15 cellular contexts compared by ENCODE assay signal in the genomic region with DNA sequence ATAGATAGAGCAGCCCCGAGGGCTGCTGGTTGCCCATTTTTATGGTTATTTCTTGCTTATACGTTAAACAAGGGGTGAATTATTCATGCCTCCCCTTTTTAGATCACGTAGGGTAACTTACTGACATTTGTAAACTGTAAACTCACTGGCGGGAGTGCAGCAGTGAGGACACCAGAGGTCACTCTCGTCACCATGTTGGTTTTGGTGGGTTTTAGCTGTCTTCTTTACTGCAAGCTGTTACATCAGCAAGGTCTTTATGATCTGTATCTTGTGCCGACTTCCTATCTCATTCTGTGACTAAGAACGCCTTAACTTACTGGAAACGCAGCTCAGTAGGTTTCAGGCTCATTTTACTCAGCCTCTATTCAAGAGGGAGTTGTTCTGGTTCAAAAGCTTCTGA.
DNase-seq lines count a peak whose midpoint lies in the region; ATAC-seq and TF ChIP-seq lines count a peak whose summit lies in the region.
"Had no signal": no experiment of that assay in that cellular context is flagged by ENCODE, and none has a peak within 500 bp of the region (broad histone marks: within the 10 kb centered on the region; RNA-seq: fewer than 3 reads in every experiment).

No MANE protein-coding gene starts in this region.

- no peaks in the 10 kb centered on the region for H3K36me3 ChIP-seq in hepatocyte (replicated peaks; ENCODE audit: insufficient read depth, low read depth)
- H3K36me3 ChIP-seq: esophagus squamous epithelium had no signal

- no peaks in the 10 kb centered on the region for H3K9me3 ChIP-seq in hepatocyte (ENCODE audit: low read depth)
- H3K9me3 ChIP-seq: Caco-2 had no signal

- no peak overlapping the region for H3K4me2 ChIP-seq in hepatocyte

- no peak overlapping the region for H3K27ac ChIP-seq in hepatocyte
- H3K27ac ChIP-seq: esophagus squamous epithelium, HL-60 had no signal

- H3K4me1 ChIP-seq in hepatocyte (ENCODE audit: insufficient read depth) = no peaks in the 10 kb centered on the region
- H3K4me1 ChIP-seq: Caco-2, esophagus squamous epithelium had no signal

- peak; percentile 38 for TF ChIP-seq CTCF in hepatocyte (IDR thresholded peaks at IDR 0.05; ENCODE audit: poor library complexity)

- no peak overlapping the region for H3K4me3 Mint-ChIP-seq in stimulated activated naive B cell treated with anti-CD40 and anti-IgM and Interleukin-4, amounts not matched to agents 10 μg/mL and 1 μg/mL and 100 μg/mL, for 72 hours
- H3K4me3 Mint-ChIP-seq: activated CD4-positive, alpha-beta memory T cell treated with anti-CD3 and anti-CD28 coated beads, Interleukin-2, amount 10 ng/mL, durations not matched to agents 7 days and 5 days; memory B cell had no signal

- H3K27me3 Mint-ChIP-seq in stimulated activated naive B cell treated with anti-CD40 and anti-IgM and Interleukin-4, amounts not matched to agents 10 μg/mL and 1 μg/mL and 100 μg/mL, for 72 hours = no peaks in the 10 kb centered on the region
- H3K27me3 Mint-ChIP-seq: activated CD4-positive, alpha-beta memory T cell treated with anti-CD3 and anti-CD28 coated beads, Interleukin-2, amount 10 ng/mL, durations not matched to agents 7 days and 5 days; memory B cell had no signal

- WGBS in hepatocyte (ENCODE audit: low lambda C conversion rate, missing lambda C conversion rate) = 33% methylated on average over 8 of the region's 8 CpGs

- ATAC-seq in stimulated activated naive B cell treated with anti-CD40 and anti-IgM and Interleukin-4, amounts not matched to agents 10 μg/mL and 1 μg/mL and 100 μg/mL, for 72 hours (replicated peaks) = no peak
- no peak for ATAC-seq in HG03045 (IDR thresholded peaks at IDR 0.05; ENCODE audit: unreplicated experiment)
- ATAC-seq: Panc1 had no signal

- H3K9me2 ChIP-seq in hepatocyte (replicated peaks; ENCODE audit: insufficient read depth) = no peaks in the 10 kb centered on the region

- no peaks in the 10 kb centered on the region for H3K27me3 ChIP-seq in hepatocyte
- H3K27me3 ChIP-seq: esophagus squamous epithelium had no signal

- H2AFZ ChIP-seq in hepatocyte = no peak overlapping the region

- H3K9me3 Mint-ChIP-seq in stimulated activated naive B cell treated with anti-CD40 and anti-IgM and Interleukin-4, amounts not matched to agents 10 μg/mL and 1 μg/mL and 100 μg/mL, for 72 hours = no peaks in the 10 kb centered on the region

- no peaks in the 10 kb centered on the region for H3K36me3 Mint-ChIP-seq in stimulated activated naive B cell treated with anti-CD40 and anti-IgM and Interleukin-4, amounts not matched to agents 10 μg/mL and 1 μg/mL and 100 μg/mL, for 72 hours
- H3K36me3 Mint-ChIP-seq: memory B cell had no signal

- no peaks in the 10 kb centered on the region for H4K20me1 ChIP-seq in hepatocyte (ENCODE audit: insufficient read depth, poor library complexity, severe bottlenecking)

- DNase-seq in CMK (ENCODE audit: low read depth) (peak; percentile 25), KBM-7 (peak; percentile 7), SHP77 treated with DMSO at 0.1 percent for 48 hours (lab: John Stamatoyannopoulos, UW) (peak; percentile 38), hepatocyte (ENCODE audit: low spot score) (peak; percentile 32), C1 segment of cervical spinal cord (lab: John Stamatoyannopoulos, UW) (no peak), NCI-H1048 (lab: John Stamatoyannopoulos, UW) (no peak)
- no peak for DNase-seq in stimulated activated naive B cell treated with anti-CD40 and anti-IgM and Interleukin-4, amounts not matched to agents 10 μg/mL and 1 μg/mL and 100 μg/mL, for 72 hours
- DNase-seq: activated CD4-positive, alpha-beta memory T cell treated with anti-CD3 and anti-CD28 coated beads, Interleukin-2, amount 10 ng/mL, durations not matched to agents 7 days and 5 days; amniotic stem cell; esophagus squamous epithelium had no signal

- H3K4me1 Mint-ChIP-seq in stimulated activated naive B cell treated with anti-CD40 and anti-IgM and Interleukin-4, amounts not matched to agents 10 μg/mL and 1 μg/mL and 100 μg/mL, for 72 hours = no peaks in the 10 kb centered on the region
- H3K4me1 Mint-ChIP-seq: activated CD4-positive, alpha-beta memory T cell treated with anti-CD3 and anti-CD28 coated beads, Interleukin-2, amount 10 ng/mL, durations not matched to agents 7 days and 5 days; memory B cell had no signal

- in situ Hi-C loops in KBM-7 (cut with MboI; ENCODE audit: low pct_unique_long_range_greater_than_20kb, low sequenced_read_pairs) = no loop called here

- H3K79me2 ChIP-seq in hepatocyte = no peaks in the 10 kb centered on the region

- no peak overlapping the region for H3K4me3 ChIP-seq in hepatocyte
- H3K4me3 ChIP-seq: esophagus squamous epithelium had no signal

- no peak overlapping the region for H3K27ac Mint-ChIP-seq in stimulated activated naive B cell treated with anti-CD40 and anti-IgM and Interleukin-4, amounts not matched to agents 10 μg/mL and 1 μg/mL and 100 μg/mL, for 72 hours
- H3K27ac Mint-ChIP-seq: activated CD4-positive, alpha-beta memory T cell treated with anti-CD3 and anti-CD28 coated beads, Interleukin-2, amount 10 ng/mL, durations not matched to agents 7 days and 5 days; memory B cell had no signal

Comparison
In these comparisons a context has a peak if more than half of its experiments do, and no peak if none do; other contexts are left out.
1. DNase-seq: peak in CMK (single experiment), KBM-7 (single experiment), SHP77 treated with DMSO at 0.1 percent for 48 hours (single experiment) and hepatocyte (single experiment); none in C1 segment of cervical spinal cord (0 of 14), stimulated activated naive B cell treated with anti-CD40 and anti-IgM and Interleukin-4, amounts not matched to agents 10 μg/mL and 1 μg/mL and 100 μg/mL, for 72 hours (single experiment) and NCI-H1048 (single experiment).